16 cellular contexts compared by ENCODE assay signal in the genomic region with DNA sequence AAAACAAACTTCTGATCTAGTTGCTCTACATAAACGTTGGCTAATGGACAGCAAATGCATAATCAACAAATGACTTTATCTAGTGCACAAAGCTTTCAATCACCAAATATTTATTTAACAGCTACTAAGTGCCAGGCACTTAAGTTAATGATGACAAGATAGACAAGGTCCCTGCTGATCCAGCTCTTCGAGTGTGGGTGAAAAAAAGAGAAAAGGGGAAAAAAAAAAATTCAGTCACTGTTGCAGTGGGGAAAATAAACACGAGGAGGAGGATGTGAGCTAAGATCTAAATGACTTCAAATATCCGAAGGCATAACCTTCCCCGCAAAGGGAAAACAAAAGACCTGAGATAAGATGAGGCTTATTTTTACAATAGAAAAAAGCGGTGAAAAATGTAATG. TPM values are rescaled to one million over a fixed set of nuclear protein-coding genes. Genes with fewer than 3 reads are reported as not detected.
A peak's percentile ranks its signal among the peaks of the same experiment; 100 is the strongest.
DNase-seq lines count a peak whose midpoint lies in the region; ATAC-seq and TF ChIP-seq lines count a peak whose summit lies in the region.
"Had no signal": no experiment of that assay in that cellular context is flagged by ENCODE, and none has a peak within 500 bp of the region (broad histone marks: within the 10 kb centered on the region; RNA-seq: fewer than 3 reads in every experiment).

No MANE protein-coding gene starts in this region.

- no peaks in the 10 kb centered on the region for H3K27me3 Mint-ChIP-seq in CD4-positive, alpha-beta memory T cell

- CTCF ChIA-PET in CD4-positive, alpha-beta memory T cell (lab: Charles Lee; ENCODE audit: partially characterized antibody) = interaction anchor here (1.5 kb wide), 1 partner anchor 13 kb away, joined by 6 read pairs; no protein-coding TSS in a partner anchor

- no peak for TF ChIP-seq EP300 in gastroesophageal sphincter (IDR thresholded peaks at IDR 0.05)

- H3K4me1 ChIP-seq in CD4-positive, alpha-beta memory T cell (ENCODE audit: insufficient read depth, low read length) = peaks cover 83% of the 10 kb centered on the region
- peaks cover 0 to 8% (median 0%) of the 10 kb centered on the region in 3 donors for H3K4me1 ChIP-seq in gastroesophageal sphincter
- no peaks in the 10 kb centered on the region for H3K4me1 ChIP-seq in neuronal stem cell (ENCODE audit: control insufficient read depth in 2 of 2, insufficient read depth in 1 of 2, low read depth in 1 of 2, low read length in 2 of 2)

- peak overlapping the region in 6 of 8 donors; percentile 4 to 62 (median 36) for H3K4me3 Mint-ChIP-seq in CD4-positive, alpha-beta memory T cell
- H3K4me3 Mint-ChIP-seq: stimulated activated effector memory CD8-positive, alpha-beta T cell treated with anti-CD3 and anti-CD28 coated beads, Interleukin-12 subunit alpha, Interleukin-12 subunit beta, amount 100 ng/mL, for 72 hours had no signal

- POLR2A ChIA-PET in CD4-positive, alpha-beta memory T cell (lab: Charles Lee; ENCODE audit: partially characterized antibody) = interaction anchor here (2.9 kb wide), 1 partner anchor 10 kb away, joined by 18 read pairs; the partner anchor contains the start of gene PSIP1

- no peak overlapping the region for H3K9ac ChIP-seq in neuronal stem cell (ENCODE audit: low read depth, low read length, poor library complexity)

- no peak for ATAC-seq in gastroesophageal sphincter
- ATAC-seq: stimulated activated effector memory CD8-positive, alpha-beta T cell treated with anti-CD3 and anti-CD28 coated beads, Interleukin-12 subunit alpha, Interleukin-12 subunit beta, amount 100 ng/mL, for 72 hours had no signal

- WGBS in gastroesophageal sphincter (ENCODE audit: low coverage in 1 of 2), 2 donors = 46 to 62% methylated on average over 6 of the region's 6 CpGs
- WGBS in neuronal stem cell (ENCODE audit: extremely low coverage in 2 of 2, insufficient read length in 2 of 2, insufficient replicate concordance in 1 of 2), 2 donors = no CpG with 5 or more reads among the region's 6 CpGs

- DNase-seq in DMS153 (lab: John Stamatoyannopoulos, UW) = peak; percentile 34
- DNase-seq in DMS153 treated with DMSO at 0.1 percent for 48 hours (lab: John Stamatoyannopoulos, UW; ENCODE audit: unreplicated experiment) = no peak
- DNase-seq in CD4-positive, alpha-beta memory T cell = no peak
- peak; percentile 95 for DNase-seq in NCI-H748 treated with DMSO at 0.1 percent for 48 hours (lab: John Stamatoyannopoulos, UW)
- DNase-seq in fibroblast of pulmonary artery (ENCODE audit: low read depth) = peak; percentile 3
- DNase-seq in stimulated activated naive CD4-positive, alpha-beta T cell treated with Interleukin-2 at 50 U/mL for 16 hours (lab: John Stamatoyannopoulos, UW) = no peak
- no peak for DNase-seq in neuronal stem cell (ENCODE audit: low spot score)
- DNase-seq: activated CD4-positive, CD25-positive, alpha-beta regulatory T cell treated with anti-CD3 and anti-CD28 coated beads, Interleukin-2, amount 50 U/mL, for 72 hours; brain microvascular endothelial cell; Calu3; midbrain; NCI-H510A treated with DMSO at 0.1 percent for 48 hours had no signal

- TF ChIP-seq CTCF in fibroblast of pulmonary artery (IDR thresholded peaks at IDR 0.05; ENCODE audit: low read length, missing control alignments) (no peak), gastroesophageal sphincter (IDR thresholded peaks at IDR 0.05) (no peak)

- H3K4me3 ChIP-seq in CD4-positive, alpha-beta memory T cell (ENCODE audit: low read length in 2 of 2) = no peak overlapping the region
- no peak overlapping the region for H3K4me3 ChIP-seq in fibroblast of pulmonary artery (replicated peaks; ENCODE audit: low read depth, low read length)
- no peak overlapping the region for H3K4me3 ChIP-seq in gastroesophageal sphincter
- no peak overlapping the region for H3K4me3 ChIP-seq in neuronal stem cell (ENCODE audit: low read length in 2 of 2)

- H3K27ac Mint-ChIP-seq in CD4-positive, alpha-beta memory T cell = peak overlapping the region in 6 of 7 donors; percentile 2 to 80 (median 32)
- H3K27ac Mint-ChIP-seq: activated T-helper 2 cell treated with anti-CD3 and anti-CD28 coated beads, Interferon-gamma antibody, Interleukin-2, Interleukin-4, amounts not matched to agents 10 μg/mL and 5 μg/mL and 100 μg/mL, durations not matched to agents 14 hours and 24 hours and 36 hours had no signal

- H2BK12ac ChIP-seq in neuronal stem cell (ENCODE audit: low read length) = no peak overlapping the region

- no peak overlapping the region for H3K18ac ChIP-seq in neuronal stem cell (ENCODE audit: low read length)

- no peaks in the 10 kb centered on the region for H3K9me3 Mint-ChIP-seq in CD4-positive, alpha-beta memory T cell
- H3K9me3 Mint-ChIP-seq: activated T-helper 2 cell treated with anti-CD3 and anti-CD28 coated beads, Interferon-gamma antibody, Interleukin-2, Interleukin-4, amounts not matched to agents 10 μg/mL and 5 μg/mL and 100 μg/mL, durations not matched to agents 14 hours and 24 hours and 36 hours; stimulated activated effector memory CD8-positive, alpha-beta T cell treated with anti-CD3 and anti-CD28 coated beads, Interleukin-12 subunit alpha, Interleukin-12 subunit beta, amount 100 ng/mL, for 72 hours had no signal

- peaks cover 14% of the 10 kb centered on the region for H3K36me3 ChIP-seq in CD4-positive, alpha-beta memory T cell (ENCODE audit: insufficient read depth, low read length)
- H3K36me3 ChIP-seq in gastroesophageal sphincter (peaks cover 0 to 57% of the 10 kb centered on the region in 2 donors), neuronal stem cell (replicated peaks in 1 of 2; ENCODE audit: control insufficient read depth in 2 of 2, insufficient read depth in 2 of 2, low read length in 2 of 2) (peaks cover 13 to 99% of the 10 kb centered on the region in 2 donors)

- no peak overlapping the region for H4K8ac ChIP-seq in neuronal stem cell (ENCODE audit: low read depth, low read length)

- no peak overlapping the region for H3K4me2 ChIP-seq in neuronal stem cell (ENCODE audit: insufficient read depth, low read length, poor library complexity, severe bottlenecking)

- intact Hi-C loops in CD4-positive, alpha-beta memory T cell (cut with micrococcal nuclease) = loop anchor here (2.0 kb wide), 1 partner anchor 14 kb away; no protein-coding TSS in a partner anchor

- H2AK5ac ChIP-seq in neuronal stem cell (ENCODE audit: low read depth, low read length) = no peak overlapping the region

- peaks cover 18 to 55% of the 10 kb centered on the region in 2 donors for H3K36me3 Mint-ChIP-seq in CD4-positive, alpha-beta memory T cell

- H3K14ac ChIP-seq in neuronal stem cell (ENCODE audit: low read length) = no peak overlapping the region

- H4K91ac ChIP-seq in neuronal stem cell (ENCODE audit: low read depth, low read length, poor library complexity) = no peak overlapping the region

- H3K4ac ChIP-seq in neuronal stem cell (ENCODE audit: low read length) = no peak overlapping the region

- H3K23ac ChIP-seq in neuronal stem cell (ENCODE audit: low read depth, low read length, poor library complexity) = no peak overlapping the region

- H3K9me3 ChIP-seq in CD4-positive, alpha-beta memory T cell (ENCODE audit: control insufficient read depth in 1 of 2, low read length in 2 of 2) = no peaks in the 10 kb centered on the region
- H3K9me3 ChIP-seq in gastroesophageal sphincter (no peaks in the 10 kb centered on the region), neuronal stem cell (replicated peaks in 1 of 2; ENCODE audit: control insufficient read depth in 2 of 2, insufficient read depth in 1 of 2, low read depth in 1 of 2, low read length in 2 of 2) (peaks cover 0 to 4% of the 10 kb centered on the region in 2 donors)

- peaks cover 10% of the 10 kb centered on the region for H3K79me1 ChIP-seq in neuronal stem cell (ENCODE audit: low read depth, low read length)

- no peak overlapping the region for H2AFZ ChIP-seq in neuronal stem cell (ENCODE audit: low read length)

- peaks cover 45 to 73% (median 62%) of the 10 kb centered on the region in 4 donors for H3K4me1 Mint-ChIP-seq in CD4-positive, alpha-beta memory T cell

- no peak overlapping the region for H2BK15ac ChIP-seq in neuronal stem cell (ENCODE audit: low read length)

- no peak overlapping the region for H2BK120ac ChIP-seq in neuronal stem cell (ENCODE audit: low read depth, low read length)

- H3K27ac ChIP-seq in CD4-positive, alpha-beta memory T cell (ENCODE audit: low read depth, low read length) = no peak overlapping the region
- no peak overlapping the region for H3K27ac ChIP-seq in gastroesophageal sphincter
- H3K27ac ChIP-seq in neuronal stem cell (replicated peaks; ENCODE audit: low read length) = no peak overlapping the region
- H3K27ac ChIP-seq: 22Rv1, brain microvascular endothelial cell had no signal

- no peak overlapping the region for H2BK5ac ChIP-seq in neuronal stem cell (ENCODE audit: low read length)

- no peaks in the 10 kb centered on the region for H3K27me3 ChIP-seq in CD4-positive, alpha-beta memory T cell (ENCODE audit: insufficient read depth, low read length)
- H3K27me3 ChIP-seq in gastroesophageal sphincter = no peaks in the 10 kb centered on the region
- H3K27me3 ChIP-seq in neuronal stem cell (ENCODE audit: control insufficient read depth in 3 of 3, insufficient read depth in 3 of 3, low read depth in 1 of 3, low read length in 3 of 3) = no peaks in the 10 kb centered on the region
- H3K27me3 ChIP-seq: brain microvascular endothelial cell had no signal

- no peak for TF ChIP-seq POLR2A in gastroesophageal sphincter (IDR thresholded peaks at IDR 0.05)

RNA-seq across cellular contexts. Expression of gene PSIP1, which starts 9.6 kb away (rescaled TPM):
- 100 to 1,000 TPM; 181 to 188 TPM for total RNA-seq in CD4-positive, alpha-beta memory T cell
- 100 to 1,000 TPM in 1 of 2 donors, 10 to 100 TPM in 1; 75.1 to 144 TPM for polyA plus RNA-seq in CD4-positive, alpha-beta memory T cell
- 100 to 1,000 TPM in 1 of 4 donors, 10 to 100 TPM in 3; 36.6 to 102 (median 55.9) TPM for total RNA-seq in gastroesophageal sphincter
- polyA plus RNA-seq in neuronal stem cell (2013, experiment 1 of 2) = 354 TPM
- polyA plus RNA-seq in neuronal stem cell (2013, experiment 2 of 2) = 360 TPM

RNA-seq across cellular contexts. Expression of gene CCDC171, which starts 51.7 kb away (rescaled TPM):
- total RNA-seq in CD4-positive, alpha-beta memory T cell = 1 to 10 TPM; 1.8 to 1.9 TPM
- polyA plus RNA-seq in CD4-positive, alpha-beta memory T cell = under 1 TPM; 0.11 to 0.26 TPM
- total RNA-seq in gastroesophageal sphincter = 1 to 10 TPM in 3 of 4 donors, under 1 TPM in 1; 0.94 to 4.5 (median 2.8) TPM
- polyA plus RNA-seq in neuronal stem cell (2013, experiment 1 of 2) = 1.5 TPM
- polyA plus RNA-seq in neuronal stem cell (2013, experiment 2 of 2) = 1.2 TPM

Comparison
In these comparisons a context has a peak if more than half of its experiments do, and no peak if none do; other contexts are left out.
1. DNase-seq: peak in DMS153 (single experiment), NCI-H748 treated with DMSO at 0.1 percent for 48 hours (single experiment) and fibroblast of pulmonary artery (single experiment); none in DMS153 treated with DMSO at 0.1 percent for 48 hours (single experiment), CD4-positive, alpha-beta memory T cell (0 of 5), stimulated activated naive CD4-positive, alpha-beta T cell treated with Interleukin-2 at 50 U/mL for 16 hours (single experiment) and neuronal stem cell (single experiment).